Comparison of ENCODE assay signal across 1 cellular context in the genomic region with DNA sequence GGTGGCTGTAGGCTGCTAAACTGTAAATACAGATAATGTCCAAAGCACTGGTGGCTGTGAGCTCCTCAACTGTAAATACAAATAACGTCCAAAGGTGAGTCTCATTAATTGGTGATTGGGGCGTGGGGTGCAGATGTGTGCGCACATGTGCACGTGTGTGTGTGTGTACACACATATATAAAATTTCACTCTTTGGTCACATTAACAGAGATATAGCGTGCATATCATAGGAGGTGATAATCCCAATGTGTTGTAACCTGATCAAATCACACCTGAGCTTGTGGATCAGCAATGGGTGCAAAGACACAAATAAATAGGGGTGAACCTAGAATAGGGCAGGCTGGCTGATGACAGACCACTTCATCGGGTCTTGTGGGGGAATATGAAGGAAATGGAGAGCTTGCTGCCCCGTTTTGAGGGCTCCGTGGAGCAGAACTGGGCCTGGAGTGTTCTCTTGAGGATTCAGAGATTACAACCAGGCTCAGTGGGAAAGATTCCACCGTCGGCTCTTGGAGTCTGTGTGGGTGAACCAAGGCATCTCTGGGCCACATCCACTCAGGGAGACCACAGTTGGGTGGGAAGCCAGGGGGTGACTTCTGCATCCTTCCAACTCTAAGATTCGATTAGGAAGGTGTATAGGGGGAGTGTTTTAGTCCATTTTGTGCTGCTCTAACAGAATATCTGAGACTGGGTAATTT.
TF ChIP-seq lines count a peak whose summit lies in the region.

No MANE protein-coding gene starts in this region.

TF ChIP-seq in HEK293, 187 proteins besides CTCF, POLR2A, EP300 and RAD21 (continued from another document):
- TF ChIP-seq, protein P1, sequence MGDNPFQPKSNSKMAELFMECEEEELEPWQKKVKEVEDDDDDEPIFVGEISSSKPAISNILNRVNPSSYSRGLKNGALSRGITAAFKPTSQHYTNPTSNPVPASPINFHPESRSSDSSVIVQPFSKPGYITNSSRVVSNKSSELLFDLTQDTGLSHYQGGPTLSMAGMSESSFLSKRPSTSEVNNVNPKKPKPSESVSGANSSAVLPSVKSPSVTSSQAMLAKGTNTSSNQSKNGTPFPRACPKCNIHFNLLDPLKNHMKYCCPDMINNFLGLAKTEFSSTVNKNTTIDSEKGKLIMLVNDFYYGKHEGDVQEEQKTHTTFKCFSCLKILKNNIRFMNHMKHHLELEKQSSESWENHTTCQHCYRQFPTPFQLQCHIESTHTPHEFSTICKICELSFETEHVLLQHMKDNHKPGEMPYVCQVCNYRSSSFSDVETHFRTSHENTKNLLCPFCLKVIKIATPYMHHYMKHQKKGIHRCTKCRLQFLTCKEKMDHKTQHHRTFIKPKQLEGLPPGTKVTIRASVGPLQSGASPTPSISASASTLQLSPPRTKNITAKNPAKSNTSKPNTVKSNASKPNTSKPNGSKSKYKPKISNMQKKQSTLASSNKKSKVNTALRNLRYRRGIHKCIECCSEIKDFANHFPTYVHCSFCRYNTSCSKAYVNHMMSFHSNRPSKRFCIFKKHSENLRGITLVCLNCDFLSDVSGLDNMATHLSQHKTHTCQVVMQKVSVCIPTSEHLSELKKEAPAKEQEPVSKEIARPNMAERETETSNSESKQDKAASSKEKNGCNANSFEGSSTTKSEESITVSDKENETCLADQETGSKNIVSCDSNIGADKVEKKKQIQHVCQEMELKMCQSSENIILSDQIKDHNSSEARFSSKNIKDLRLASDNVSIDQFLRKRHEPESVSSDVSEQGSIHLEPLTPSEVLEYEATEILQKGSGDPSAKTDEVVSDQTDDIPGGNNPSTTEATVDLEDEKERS (tag by site-specific recombination; IDR thresholded peaks at IDR 0.05), result 0 out of 2 replicates have a peak, but pooled peaks have one; percentile 15
- no peak for TF ChIP-seq ZNF521 (tag by site-specific recombination; IDR thresholded peaks at IDR 0.05)
TF ChIP-seq in HEK293: peak in this region for 2.
